ENCODE assay signal across 8 cellular contexts in the genomic region with DNA sequence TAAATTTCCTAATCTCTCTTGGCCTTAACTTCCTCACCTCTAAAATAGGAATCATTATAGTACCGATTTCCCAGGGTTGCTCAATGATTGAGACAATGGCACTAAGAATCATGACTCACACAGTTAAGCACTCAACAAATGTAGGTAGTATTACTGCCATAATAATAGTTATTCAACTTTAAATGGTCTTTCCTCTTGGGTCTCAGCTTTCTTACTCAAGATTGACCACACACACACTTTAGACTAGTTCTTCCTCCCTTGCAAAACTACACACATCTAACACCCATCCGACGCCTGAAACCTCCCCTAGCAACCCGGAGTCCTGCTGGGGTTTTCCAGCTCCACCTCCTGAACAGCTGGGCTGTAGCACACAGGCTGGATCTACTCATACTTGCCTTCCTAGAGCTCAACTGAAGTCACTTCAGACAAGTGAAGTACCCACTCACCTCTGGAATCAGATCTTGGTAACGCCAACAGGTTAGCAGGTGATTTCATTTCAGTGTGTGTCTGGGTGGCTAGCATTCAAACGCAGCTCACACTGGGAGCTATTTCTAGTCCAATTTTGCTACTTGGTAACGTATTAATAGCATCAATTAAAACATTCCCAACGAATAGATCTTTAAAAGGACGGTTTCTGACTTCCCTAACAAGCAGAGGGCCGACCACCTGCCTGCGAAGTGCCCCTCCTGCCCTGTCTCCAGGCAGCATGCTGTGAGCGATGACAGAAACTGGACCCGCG. TPM values are rescaled to one million over a fixed set of nuclear protein-coding genes. Genes with fewer than 3 reads are reported as not detected.
DNase-seq lines count a peak whose midpoint lies in the region; ATAC-seq lines count a peak whose summit lies in the region.

No MANE protein-coding gene starts in this region.

- peak; percentile 42 for ATAC-seq in GM21576 (IDR thresholded peaks at IDR 0.05; ENCODE audit: unreplicated experiment)

- H3K36me3 ChIP-seq in SJSA1 (peaks cover 8% of the 10 kb centered on the region), adipocyte (ENCODE audit: control insufficient read depth, insufficient read depth, low read length, severe bottlenecking) (no peaks in the 10 kb centered on the region)

- H3K9me3 ChIP-seq in SJSA1 (replicated peaks): no peaks in the 10 kb centered on the region
- no peaks in the 10 kb centered on the region for H3K9me3 ChIP-seq in adipocyte (ENCODE audit: control insufficient read depth, low read length)

- intact Hi-C loops in posterior vena cava (cut with DNase I): no loop called here

- in situ Hi-C loops in G401 (cut with HindIII; ENCODE audit: low sequenced_read_pairs): no loop called here

- peak overlapping the region; percentile 77 for H3K9ac ChIP-seq in adipocyte (ENCODE audit: low read length)

- peaks cover 37% of the 10 kb centered on the region for H3K4me1 ChIP-seq in SJSA1 (replicated peaks)
- peaks cover 25% of the 10 kb centered on the region for H3K4me1 ChIP-seq in adipocyte (ENCODE audit: control insufficient read depth, insufficient read depth, low read length)

- DNase-seq in G401 (ENCODE audit: low spot score): peak; percentile 35
- peak; percentile 55 for DNase-seq in HuH-7 (ENCODE audit: low spot score)
- DNase-seq in SJSA1 (ENCODE audit: low read depth in 1 of 2, low spot score in 2 of 2): peak; percentile 82 to 86
- DNase-seq in adipocyte (ENCODE audit: low read depth): peak; percentile 72
- peak; percentile 36 for DNase-seq in iPS-NIHi7 (ENCODE audit: extremely low spot score)
- DNase-seq in stimulated activated CD4-positive, alpha-beta T cell treated with anti-CD3 and anti-CD28 coated beads, Interleukin-15, amount 100 ng/mL, for 48 hours (ENCODE audit: low read depth in 2 of 2): peak; percentile 37 to 55
- no peak for DNase-seq in posterior vena cava (ENCODE audit: low spot score)

- peak overlapping the region; percentile 96 for H3K4me3 ChIP-seq in SJSA1
- H3K4me3 ChIP-seq in adipocyte (ENCODE audit: low read length): peak overlapping the region; percentile 86

- peak overlapping the region; percentile 65 for H3K27ac ChIP-seq in SJSA1

- H3K27me3 ChIP-seq in SJSA1 (replicated peaks) (no peaks in the 10 kb centered on the region), adipocyte (replicated peaks; ENCODE audit: control insufficient read depth, insufficient read depth, low read length) (no peaks in the 10 kb centered on the region)

RNA-seq across cellular contexts. Expression of gene UXS1, which starts 1.2 kb away (rescaled TPM):
- 20.1 and 29.0 TPM in 2 replicates for total RNA-seq in G401 (2014; rRNA removed; shearing (Covaris generic))
- total RNA-seq in SJSA1 (2014; rRNA removed; shearing (Covaris generic)): 36.8 and 60.6 TPM in 2 replicates
- total RNA-seq in posterior vena cava: 10 to 100 TPM; 18.7 to 22.0 TPM
